8 cellular contexts compared by ENCODE assay signal in genomic region chr21:6533261-6533660, GRCh38.
DNase-seq lines count a peak whose midpoint lies in the region; ATAC-seq, FAIRE-seq and TF ChIP-seq lines count a peak whose summit lies in the region.
"Not testable (repeated sequence)": the region's sequence is repeated elsewhere in the genome, so short reads cannot be mapped to it uniquely, and the experiment has no call there.

No MANE protein-coding gene starts in this region.

- H3K4me3 ChIP-seq in OCI-LY1 (ENCODE audit: low read depth, low read length, poor library complexity, severe bottlenecking) = peak overlapping the region; percentile 46
- H3K4me3 ChIP-seq in PC-3 (ENCODE audit: low read length); GM12878; left lung; lower lobe of right lung; mucosa of descending colon; upper lobe of right lung: not testable (repeated sequence)

- not testable (repeated sequence) for H3F3A ChIP-seq in OCI-LY1 (ENCODE audit: insufficient read depth, low read length); PC-3 (ENCODE audit: low read length, unreplicated experiment)

- not testable (repeated sequence) for H3K36me3 ChIP-seq in OCI-LY1 (ENCODE audit: insufficient read depth, low read length); PC-3 (ENCODE audit: low read depth, low read length); GM12878 (ENCODE audit: control insufficient read depth in 2 of 2, insufficient read depth in 2 of 2, low read length in 1 of 2); left lung; lower lobe of right lung; mucosa of descending colon (ENCODE audit: low read depth); upper lobe of right lung

- POLR2A ChIA-PET in PC-3 (lab: Charles Lee; ENCODE audit: unreplicated experiment); GM12878 (lab: Charles Lee): not testable (repeated sequence)

- not testable (repeated sequence) for FAIRE-seq in GM12878 (lab: Jason Lieb, UNC)

- H3K27ac ChIP-seq in OCI-LY1 (ENCODE audit: low read depth, low read length, poor library complexity, severe bottlenecking); PC-3 (ENCODE audit: low read length); GM12878 (ENCODE audit: control insufficient read depth, insufficient read depth); left lung; lower lobe of right lung; upper lobe of right lung: not testable (repeated sequence)

- intact Hi-C loops in PC-3 (cut with micrococcal nuclease); GM12878 (cut with micrococcal nuclease; ENCODE audit: unreplicated experiment); left colon (cut with DNase I, micrococcal nuclease); left lung (cut with DNase I); lower lobe of right lung (cut with DNase I); mucosa of descending colon (cut with DNase I, micrococcal nuclease); upper lobe of right lung (cut with DNase I): not testable (repeated sequence)

- not testable (repeated sequence) for H3K27me3 ChIP-seq in OCI-LY1 (ENCODE audit: insufficient read depth, low read length); PC-3 (ENCODE audit: low read length); GM12878 (replicated peaks in 1 of 2; ENCODE audit: control insufficient read depth in 2 of 2, insufficient read depth in 2 of 2, low read length in 1 of 2); left lung; lower lobe of right lung (ENCODE audit: low read depth); upper lobe of right lung

- not testable (repeated sequence) for H3K9me2 ChIP-seq in OCI-LY1 (ENCODE audit: low read depth, low read length); PC-3 (replicated peaks; ENCODE audit: low read length)

- ATAC-seq in PC-3 = peak; percentile 15; the same call in 1 of the 2 replicates
- peak; percentile 36 for ATAC-seq in GM12878
- ATAC-seq in left colon = peak; percentile 45
- ATAC-seq in left lung = peak; percentile 65
- ATAC-seq in lower lobe of right lung = peak; percentile 46 to 59
- ATAC-seq in mucosa of descending colon = peak; percentile 32
- peak; percentile 69 for ATAC-seq in upper lobe of right lung

- not testable (repeated sequence) for H2AFZ ChIP-seq in OCI-LY1 (ENCODE audit: low read length); PC-3 (ENCODE audit: low read length); GM12878 (ENCODE audit: control insufficient read depth, low read depth, low read length)

- H3K4me1 ChIP-seq in OCI-LY1 (ENCODE audit: insufficient read depth, low read length, severe bottlenecking); PC-3 (ENCODE audit: insufficient read depth, low read length); GM12878 (ENCODE audit: control insufficient read depth, insufficient read depth, low read length); left lung; lower lobe of right lung; mucosa of descending colon (ENCODE audit: low read depth); upper lobe of right lung: not testable (repeated sequence)

- TF ChIP-seq EP300 in GM12878 (IDR thresholded peaks at IDR 0.05; ENCODE audit: borderline replicate concordance in 1 of 2, control insufficient read depth in 1 of 2, low read depth in 2 of 2, low read length in 2 of 2) = not testable (repeated sequence)

- CTCF ChIA-PET in PC-3 (lab: Charles Lee); GM12878 (lab: Yijun Ruan, JAX): not testable (repeated sequence)

- H4K20me1 ChIP-seq in OCI-LY1 (ENCODE audit: insufficient read depth, low read length); PC-3 (ENCODE audit: low read length); GM12878 (ENCODE audit: control insufficient read depth, insufficient read depth): not testable (repeated sequence)

- WGBS in GM12878 (ENCODE audit: insufficient coverage, insufficient replicate concordance, low lambda C conversion rate, missing lambda C conversion rate) = no CpG with 5 or more reads among the region's 25 CpGs

- not testable (repeated sequence) for TF ChIP-seq POLR2A in GM12878 (IDR thresholded peaks at IDR 0.05; ENCODE audit: low read depth, low read length)

- not testable (repeated sequence) for H3K9me3 ChIP-seq in OCI-LY1 (ENCODE audit: low read length); PC-3 (ENCODE audit: low read length); GM12878 (replicated peaks; ENCODE audit: control insufficient read depth, insufficient read depth, low read length); left lung; lower lobe of right lung; mucosa of descending colon; upper lobe of right lung

- in situ Hi-C loops in GM12878 (cut with MboI) = not testable (repeated sequence)

- TF ChIP-seq CTCF in OCI-LY1 (IDR thresholded peaks at IDR 0.05; ENCODE audit: low read length); PC-3 (conservative IDR thresholded peaks at IDR 0.05; ENCODE audit: low read depth, low read length); GM12878 (IDR thresholded peaks at IDR 0.05 in 2 of 3, conservative IDR thresholded peaks at IDR 0.05 in 1 of 3; ENCODE audit: control insufficient read depth in 2 of 3, extremely low read depth in 1 of 3, insufficient read depth in 1 of 3, low read depth in 3 of 3, low read length in 3 of 3); left lung (IDR thresholded peaks at IDR 0.05); lower lobe of right lung (IDR thresholded peaks at IDR 0.05); mucosa of descending colon (IDR thresholded peaks at IDR 0.05); upper lobe of right lung (IDR thresholded peaks at IDR 0.05): not testable (repeated sequence)

- not testable (repeated sequence) for BruUV-seq in PC-3 (replicated peaks; lab: Mats Ljungman, UMichigan); GM12878 (replicated peaks; lab: Mats Ljungman, UMichigan)

- RAD21 ChIA-PET in GM12878 (lab: Charles Lee; ENCODE audit: unreplicated experiment) = not testable (repeated sequence)

- not testable (repeated sequence) for DNase-seq in PC-3; GM12878 (ENCODE audit: low read depth, low spot score); left colon; left lung; lower lobe of right lung; mucosa of descending colon; upper lobe of right lung

- not testable (repeated sequence) for H3K4me2 ChIP-seq in OCI-LY1 (ENCODE audit: low read length); PC-3 (ENCODE audit: low read length); GM12878 (ENCODE audit: control insufficient read depth, insufficient read depth)

- H3K79me2 ChIP-seq in OCI-LY1 (ENCODE audit: insufficient read depth, low read length); PC-3 (ENCODE audit: low read length); GM12878 (ENCODE audit: control insufficient read depth, insufficient read depth, low read length): not testable (repeated sequence)

- TF ChIP-seq RAD21 in GM12878 (IDR thresholded peaks at IDR 0.05; ENCODE audit: insufficient read depth, low read depth, low read length) = not testable (repeated sequence)

- SMC1A ChIA-PET in GM12878 (lab: Charles Lee; ENCODE audit: uncharacterized antibody, unreplicated experiment) = not testable (repeated sequence)

- not testable (repeated sequence) for H3K9ac ChIP-seq in OCI-LY1 (ENCODE audit: low read length); PC-3 (ENCODE audit: low read length); GM12878 (ENCODE audit: control insufficient read depth, insufficient read depth, low read length)

Comparison
In these comparisons a context has a peak if more than half of its experiments do, and no peak if none do; other contexts are left out.
1. ATAC-seq: peak in every context shown above with its lines; median percentile 69 in upper lobe of right lung; 65 in left lung; 52 in lower lobe of right lung; 45 in left colon; 36 in GM12878; 32 in mucosa of descending colon; 15 in PC-3.